11 cellular contexts compared by ENCODE assay signal in the genomic region with DNA sequence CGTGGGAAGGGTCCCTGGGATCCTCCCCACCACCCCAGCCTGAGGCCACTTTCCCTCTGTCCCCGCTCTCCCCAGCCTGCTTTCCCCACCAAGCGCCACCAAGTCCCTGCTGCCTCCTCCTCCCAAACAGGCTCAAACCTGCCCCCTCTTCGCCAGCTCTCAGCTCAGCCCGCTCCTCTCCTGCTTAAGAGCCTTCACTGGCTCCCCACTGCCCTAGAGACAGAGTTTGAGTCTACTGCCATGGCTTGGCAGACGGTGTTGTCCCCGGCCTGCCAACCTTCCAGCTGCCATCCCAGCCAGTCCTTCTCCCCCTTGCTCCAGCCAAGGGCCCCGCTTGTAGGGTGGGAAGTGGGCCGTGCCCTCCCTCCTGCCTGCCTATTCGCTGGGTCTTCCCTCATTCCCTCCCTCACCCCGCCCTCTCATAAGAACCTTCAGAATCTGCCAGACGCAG. TPM values are rescaled to one million over a fixed set of nuclear protein-coding genes. Genes with fewer than 3 reads are reported as not detected.
DNase-seq lines count a peak whose midpoint lies in the region; ATAC-seq and TF ChIP-seq lines count a peak whose summit lies in the region.
"Had no signal": no experiment of that assay in that cellular context is flagged by ENCODE, and none has a peak within 500 bp of the region (broad histone marks: within the 10 kb centered on the region; RNA-seq: fewer than 3 reads in every experiment).

No MANE protein-coding gene starts in this region.

- H3K14ac ChIP-seq in IMR-90 (replicated peaks; ENCODE audit: low read depth, low read length), result no peak overlapping the region

- H3K9me3 ChIP-seq in BLaER1 (no peaks in the 10 kb centered on the region), IMR-90 (ENCODE audit: control insufficient read depth, insufficient read depth, low read length) (no peaks in the 10 kb centered on the region), neural progenitor cell (ENCODE audit: low read depth) (no peaks in the 10 kb centered on the region)

- WGBS in IMR-90 (ENCODE audit: extremely low coverage in 2 of 2, insufficient read length in 1 of 2), 2 experiments, result 100% methylated on average over 2 of the region's 12 CpGs; no CpG with 5 or more reads in 1 of the 2 experiments

- no peak for ATAC-seq in IMR-90 (ENCODE audit: low read depth)
- no peak for ATAC-seq in GM18868 (IDR thresholded peaks at IDR 0.05; ENCODE audit: unreplicated experiment)
- no peak for ATAC-seq in HG03095 (IDR thresholded peaks at IDR 0.05; ENCODE audit: unreplicated experiment)
- ATAC-seq: K562 had no signal

- H4K5ac ChIP-seq in IMR-90 (ENCODE audit: low read depth, low read length), result peak overlapping the region; percentile 27; the same call in 1 of the 2 replicates

- no peak overlapping the region for H3K23ac ChIP-seq in IMR-90 (ENCODE audit: low read depth, low read length)

- H4K20me1 ChIP-seq in BLaER1 (0 out of 2 replicates have a peak, but pooled peaks cover 6% of the 10 kb centered on the region), IMR-90 (ENCODE audit: insufficient read depth, low read length) (peaks cover 17% of the 10 kb centered on the region; the same call in 1 of the 2 replicates), neural progenitor cell (ENCODE audit: low read depth) (peaks cover 17% of the 10 kb centered on the region)

- CTCF ChIA-PET in IMR-90 (lab: Yijun Ruan, JAX), result no interaction called here

- H3K4me1 ChIP-seq in BLaER1 (peaks cover 18% of the 10 kb centered on the region), IMR-90 (ENCODE audit: control insufficient read depth, insufficient read depth, low read length) (peaks cover 27% of the 10 kb centered on the region), neural progenitor cell (peaks cover 18% of the 10 kb centered on the region)

- H3K27me3 ChIP-seq in BLaER1 (no peaks in the 10 kb centered on the region), IMR-90 (ENCODE audit: control insufficient read depth, insufficient read depth, low read length) (no peaks in the 10 kb centered on the region), neural progenitor cell (peaks cover 4% of the 10 kb centered on the region)

- H3K56ac ChIP-seq in IMR-90 (ENCODE audit: extremely low read depth, insufficient read depth, low read length), result no peak overlapping the region

- 0 out of 2 replicates have a peak overlapping the region, but pooled peaks have one; percentile 2 for H3K27ac ChIP-seq in BLaER1
- peak overlapping the region; percentile 36 for H3K27ac ChIP-seq in IMR-90 (ENCODE audit: insufficient read depth, low read length)
- H3K27ac ChIP-seq in neural progenitor cell, result no peak overlapping the region

- intact Hi-C loops in IMR-90 (cut with micrococcal nuclease), result no loop called here
- intact Hi-C loops in dendritic cell treated with granulocyte-macrophage colony-stimulating factor and Interleukin-4, amounts not matched to agents 40 ng/mL and 50 ng/mL, for 4 days (cut with micrococcal nuclease), result no loop called here

- H2AFZ ChIP-seq in IMR-90 (replicated peaks; ENCODE audit: low read length, poor library complexity), result no peak overlapping the region
- H2AFZ ChIP-seq in neural progenitor cell (replicated peaks), result no peak overlapping the region

- no peak for TF ChIP-seq RAD21 in IMR-90 (IDR thresholded peaks at IDR 0.05; ENCODE audit: low read length)

- peak overlapping the region; percentile 34 for H2BK5ac ChIP-seq in IMR-90 (ENCODE audit: low read depth, low read length, poor library complexity, severe bottlenecking)

- H3K36me3 ChIP-seq in BLaER1 (no peaks in the 10 kb centered on the region), IMR-90 (ENCODE audit: control insufficient read depth, insufficient read depth, low read length) (peaks cover 20% of the 10 kb centered on the region), neural progenitor cell (no peaks in the 10 kb centered on the region)

- H3K4me3 Mint-ChIP-seq in dendritic cell treated with granulocyte-macrophage colony-stimulating factor and Interleukin-4, amounts not matched to agents 40 ng/mL and 50 ng/mL, for 4 days, result no peak overlapping the region
- H3K4me3 Mint-ChIP-seq in neural progenitor cell, result no peak overlapping the region

- in situ Hi-C loops in IMR-90 (cut with MboI; ENCODE audit: low sequenced_read_pairs), result no loop called here

- no peak overlapping the region; the same call in 1 of the 2 replicates for H3K18ac ChIP-seq in IMR-90 (ENCODE audit: low read depth, low read length)

- peaks cover 81% of the 10 kb centered on the region for H3K36me3 Mint-ChIP-seq in dendritic cell treated with granulocyte-macrophage colony-stimulating factor and Interleukin-4, amounts not matched to agents 40 ng/mL and 50 ng/mL, for 4 days (ENCODE audit: low read depth)
- no peaks in the 10 kb centered on the region for H3K36me3 Mint-ChIP-seq in neural progenitor cell

- POLR2A ChIA-PET in IMR-90 (lab: Charles Lee; ENCODE audit: unreplicated experiment), result no interaction called here

- dilution Hi-C loops in IMR-90 (cut with HindIII; ENCODE audit: low sequenced_read_pairs, unreplicated experiment), result no loop called here

- peaks cover 23% of the 10 kb centered on the region for H3K9me1 ChIP-seq in IMR-90 (ENCODE audit: insufficient read depth, low read length)

- peak overlapping the region; percentile 47; the same call in 1 of the 2 replicates for H4K91ac ChIP-seq in IMR-90 (ENCODE audit: insufficient read depth, low read depth, low read length)

- H2AK5ac ChIP-seq in IMR-90 (ENCODE audit: low read depth, low read length), result peak overlapping the region; percentile 35; the same call in 1 of the 2 replicates

- no peak for DNase-seq in IMR-90
- DNase-seq in neural progenitor cell (ENCODE audit: low spot score), result peak; percentile 32
- DNase-seq in stimulated activated naive CD4-positive, alpha-beta T cell (lab: John Stamatoyannopoulos, UW), result no peak
- no peak for DNase-seq in NK-92 treated with Interleukin-12 subunit alpha and Interleukin-12 subunit beta, amount 100 ng/mL, for 24 hours (lab: John Stamatoyannopoulos, UW)
- DNase-seq: activated CD4-positive, CD25-positive, alpha-beta regulatory T cell; NCI-H774 had no signal

- no peak overlapping the region for H2AK9ac ChIP-seq in IMR-90 (replicated peaks; ENCODE audit: low read depth, low read length, poor library complexity)

- H4K8ac ChIP-seq in IMR-90 (ENCODE audit: low read depth in 2 of 2, low read length in 2 of 2), result peak overlapping the region; percentile 4 to 56; a peak in 1 of 4 replicates

- peak overlapping the region; percentile 96 for H3K27ac Mint-ChIP-seq in dendritic cell treated with granulocyte-macrophage colony-stimulating factor and Interleukin-4, amounts not matched to agents 40 ng/mL and 50 ng/mL, for 4 days
- no peak overlapping the region for H3K27ac Mint-ChIP-seq in neural progenitor cell

- TF ChIP-seq POLR2A in IMR-90 (IDR thresholded peaks at IDR 0.05; ENCODE audit: low read depth, low read length), result no peak

- H3K4me2 ChIP-seq in BLaER1 (no peak overlapping the region), IMR-90 (ENCODE audit: low read depth, low read length) (no peak overlapping the region), neural progenitor cell (no peak overlapping the region)

- peaks cover 13 to 85% of the 10 kb centered on the region in 2 experiments for H3K79me1 ChIP-seq in IMR-90 (ENCODE audit: low read depth in 1 of 2, low read length in 2 of 2)

- H3K27me3 Mint-ChIP-seq in dendritic cell treated with granulocyte-macrophage colony-stimulating factor and Interleukin-4, amounts not matched to agents 40 ng/mL and 50 ng/mL, for 4 days, result no peaks in the 10 kb centered on the region
- peaks cover 13% of the 10 kb centered on the region for H3K27me3 Mint-ChIP-seq in neural progenitor cell (ENCODE audit: insufficient read depth, low read depth)

- BruUV-seq in IMR-90 (replicated peaks; lab: Mats Ljungman, UMichigan), result no TSS peak

- peak overlapping the region; percentile 79 for H3K4ac ChIP-seq in IMR-90 (ENCODE audit: low read depth, low read length)

- TF ChIP-seq CTCF in IMR-90 (conservative IDR thresholded peaks at IDR 0.05; ENCODE audit: low read depth, low read length) (no peak), neural progenitor cell (IDR thresholded peaks at IDR 0.05) (no peak)

- H2BK120ac ChIP-seq in IMR-90 (ENCODE audit: low read depth, low read length), result peak overlapping the region; percentile 59

- peaks cover 91% of the 10 kb centered on the region for H3K4me1 Mint-ChIP-seq in dendritic cell treated with granulocyte-macrophage colony-stimulating factor and Interleukin-4, amounts not matched to agents 40 ng/mL and 50 ng/mL, for 4 days (ENCODE audit: low read depth)
- peaks cover 21% of the 10 kb centered on the region for H3K4me1 Mint-ChIP-seq in neural progenitor cell

- peaks cover 11% of the 10 kb centered on the region for H3F3A ChIP-seq in neural progenitor cell (ENCODE audit: low read depth)

- no peaks in the 10 kb centered on the region for H3K9me3 Mint-ChIP-seq in dendritic cell treated with granulocyte-macrophage colony-stimulating factor and Interleukin-4, amounts not matched to agents 40 ng/mL and 50 ng/mL, for 4 days
- H3K9me3 Mint-ChIP-seq in neural progenitor cell, result peaks cover 4% of the 10 kb centered on the region

- H2BK15ac ChIP-seq in IMR-90 (ENCODE audit: low read depth, low read length), result no peak overlapping the region

- peak overlapping the region; percentile 58; the same call in 1 of the 2 replicates for H2BK20ac ChIP-seq in IMR-90 (ENCODE audit: low read depth, low read length)

- H3K4me3 ChIP-seq in BLaER1 (no peak overlapping the region), IMR-90 (ENCODE audit: insufficient read depth, low read depth, low read length) (no peak overlapping the region), neural progenitor cell (no peak overlapping the region)
- H3K4me3 ChIP-seq: K562 had no signal

- H3K79me2 ChIP-seq in neural progenitor cell (ENCODE audit: low read depth), result no peaks in the 10 kb centered on the region

- no peak overlapping the region for H3K9ac ChIP-seq in BLaER1
- no peak overlapping the region for H3K9ac ChIP-seq in IMR-90 (ENCODE audit: low read depth, low read length)
- H3K9ac ChIP-seq in neural progenitor cell, result no peak overlapping the region

TF ChIP-seq in IMR-90, 13 proteins besides CTCF, POLR2A, EP300 and RAD21 (continues in another document):
- TF ChIP-seq MAZ (IDR thresholded peaks at IDR 0.05; ENCODE audit: borderline replicate concordance, low read depth, low read length) (no peak), CEBPB (IDR thresholded peaks at IDR 0.05; ENCODE audit: low read depth, low read length) (no peak)

RNA-seq across cellular contexts. Expression of gene IL4R, which starts 11.1 kb away (rescaled TPM):
- 6.3 and 8.3 TPM in 2 replicates for total RNA-seq in IMR-90 (2012; rRNA removed)
- 18.7 and 21.5 TPM in 2 replicates for polyA plus RNA-seq in IMR-90 (2012; rRNA removed)
- 10.3 and 18.0 TPM in 2 replicates for polyA plus RNA-seq in IMR-90 (2012; cell fraction: cytosol; rRNA removed)
- polyA plus RNA-seq in IMR-90 (2012; cell fraction: nucleus; rRNA removed; ENCODE audit: low replicate concordance), result 32.7 and 42.5 TPM in 2 replicates
- total RNA-seq in neural progenitor cell (ENCODE audit: low replicate concordance), result 6.6 and 9.6 TPM in 2 replicates

RNA-seq across cellular contexts. Expression of gene NSMCE1, which starts 56.3 kb away (rescaled TPM):
- total RNA-seq in IMR-90 (2012; rRNA removed) (120 and 130 TPM in 2 replicates), neural progenitor cell (ENCODE audit: low replicate concordance) (44.6 and 83.4 TPM in 2 replicates)
- polyA plus RNA-seq in IMR-90 (2012; rRNA removed), result 47.5 and 48.0 TPM in 2 replicates
- polyA plus RNA-seq in IMR-90 (2012; cell fraction: cytosol; rRNA removed), result 36.6 and 48.8 TPM in 2 replicates
- polyA plus RNA-seq in IMR-90 (2012; cell fraction: nucleus; rRNA removed; ENCODE audit: low replicate concordance), result 13.4 and 21.5 TPM in 2 replicates
